In the genomic region with DNA sequence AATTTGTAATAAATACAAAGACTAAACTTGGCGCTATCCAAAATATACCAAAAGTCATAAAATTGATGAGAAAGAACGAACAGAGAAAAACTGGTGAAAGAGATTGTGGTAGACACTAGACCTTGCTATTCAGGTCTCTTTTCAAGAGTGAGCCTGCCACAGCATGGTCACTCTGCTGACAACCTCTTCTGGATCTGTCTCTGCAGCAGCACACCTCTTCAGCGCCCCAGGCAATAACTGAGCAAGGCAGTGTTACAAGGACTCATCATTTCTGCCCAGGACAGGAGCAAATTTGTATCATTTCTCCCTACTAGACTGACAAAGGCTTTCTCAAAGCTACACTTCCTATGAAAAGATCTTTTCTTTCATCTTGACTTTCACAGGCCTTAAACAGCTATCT, we compare ENCODE assay signal across 13 cellular contexts.
DNase-seq lines count a peak whose midpoint lies in the region; ATAC-seq and TF ChIP-seq lines count a peak whose summit lies in the region.
"Had no signal": no experiment of that assay in that cellular context is flagged by ENCODE, and none has a peak within 500 bp of the region (broad histone marks: within the 10 kb centered on the region; RNA-seq: fewer than 3 reads in every experiment).

No MANE protein-coding gene starts in this region.

- H3K4me1 ChIP-seq in breast epithelium (no peaks in the 10 kb centered on the region), GM23338 (ENCODE audit: insufficient read depth) (peaks cover 9% of the 10 kb centered on the region)

- POLR2A ChIA-PET in MCF 10A (lab: Yijun Ruan, JAX), result no interaction called here
- POLR2A ChIA-PET in activated CD4-positive, alpha-beta T cell treated with anti-CD3 and anti-CD28 coated beads, Interleukin-2, amount 10 ng/mL, durations not matched to agents 7 days and 5 days (lab: Charles Lee), result no interaction called here

- H3K27me3 Mint-ChIP-seq in MCF 10A (ENCODE audit: insufficient read depth, unreplicated experiment), result peaks cover 29% of the 10 kb centered on the region
- H3K27me3 Mint-ChIP-seq in GM23338 (ENCODE audit: insufficient read depth, low read depth, poor library complexity), result no peaks in the 10 kb centered on the region
- H3K27me3 Mint-ChIP-seq in activated CD4-positive, alpha-beta T cell treated with anti-CD3 and anti-CD28 coated beads, Interleukin-2, amount 10 ng/mL, durations not matched to agents 7 days and 5 days, result no peaks in the 10 kb centered on the region
- H3K27me3 Mint-ChIP-seq: CD4-positive, alpha-beta T cell had no signal

- H3K9me3 Mint-ChIP-seq in MCF 10A (ENCODE audit: unreplicated experiment) (no peaks in the 10 kb centered on the region), GM23338 (no peaks in the 10 kb centered on the region)
- no peaks in the 10 kb centered on the region for H3K9me3 Mint-ChIP-seq in activated CD4-positive, alpha-beta T cell treated with anti-CD3 and anti-CD28 coated beads, Interleukin-2, amount 10 ng/mL, durations not matched to agents 7 days and 5 days

- no peak overlapping the region for H3K4me2 ChIP-seq in GM23338

- BruUV-seq in MCF 10A (replicated peaks; lab: Mats Ljungman, UMichigan), result no TSS peak

- H3K4me3 ChIP-seq in breast epithelium (no peak overlapping the region), GM23338 (no peak overlapping the region)
- H3K4me3 ChIP-seq: K562 had no signal

- ATAC-seq in GM23338, result peak; percentile 44; the same call in 2 of the 3 replicates
- ATAC-seq: HCT116, K562 had no signal

- H4K20me1 ChIP-seq in GM23338 (replicated peaks; ENCODE audit: insufficient read depth), result no peaks in the 10 kb centered on the region

- H3K79me2 ChIP-seq in GM23338 (replicated peaks; ENCODE audit: insufficient read depth), result no peaks in the 10 kb centered on the region

- no peaks in the 10 kb centered on the region for H3K27me3 ChIP-seq in breast epithelium
- no peaks in the 10 kb centered on the region for H3K27me3 ChIP-seq in GM23338 (ENCODE audit: insufficient read depth)

- no peaks in the 10 kb centered on the region for H3F3A ChIP-seq in GM23338 (replicated peaks; ENCODE audit: low read depth)

- H3K27ac Mint-ChIP-seq in MCF 10A (ENCODE audit: low read depth, unreplicated experiment), result no peak overlapping the region
- H3K27ac Mint-ChIP-seq in GM23338, result no peak overlapping the region
- H3K27ac Mint-ChIP-seq in activated CD4-positive, alpha-beta T cell treated with anti-CD3 and anti-CD28 coated beads, Interleukin-2, amount 10 ng/mL, durations not matched to agents 7 days and 5 days, result no peak overlapping the region
- H3K27ac Mint-ChIP-seq: CD4-positive, alpha-beta T cell had no signal

- TF ChIP-seq CTCF in MCF 10A (IDR thresholded peaks at IDR 0.05; ENCODE audit: unreplicated experiment) (no peak), breast epithelium (IDR thresholded peaks at IDR 0.05) (no peak), GM23338 (conservative IDR thresholded peaks at IDR 0.05; ENCODE audit: low read depth in 2 of 2) (no peak)

- no peak overlapping the region for H3K27ac ChIP-seq in breast epithelium
- H3K27ac ChIP-seq in GM23338 (ENCODE audit: low read depth), result no peak overlapping the region

- no peaks in the 10 kb centered on the region for H3K36me3 Mint-ChIP-seq in MCF 10A (ENCODE audit: insufficient read depth, unreplicated experiment)
- H3K36me3 Mint-ChIP-seq in GM23338 (ENCODE audit: low read depth), result no peaks in the 10 kb centered on the region
- H3K36me3 Mint-ChIP-seq in activated CD4-positive, alpha-beta T cell treated with anti-CD3 and anti-CD28 coated beads, Interleukin-2, amount 10 ng/mL, durations not matched to agents 7 days and 5 days (ENCODE audit: low read depth), result no peaks in the 10 kb centered on the region

- intact Hi-C loops in MCF 10A (cut with micrococcal nuclease) (no loop called here), breast epithelium (cut with DNase I; ENCODE audit: low total_unique reads) (no loop called here)

- H3K4me1 Mint-ChIP-seq in MCF 10A (ENCODE audit: insufficient read depth, unreplicated experiment) (no peaks in the 10 kb centered on the region), GM23338 (peaks cover 9% of the 10 kb centered on the region; the same call in 2 of the 3 replicates)
- H3K4me1 Mint-ChIP-seq in activated CD4-positive, alpha-beta T cell treated with anti-CD3 and anti-CD28 coated beads, Interleukin-2, amount 10 ng/mL, durations not matched to agents 7 days and 5 days, result no peaks in the 10 kb centered on the region

- H2AFZ ChIP-seq in GM23338, result peak overlapping the region; percentile 9; the same call in 1 of the 2 replicates

- no peaks in the 10 kb centered on the region for H3K9me2 ChIP-seq in GM23338 (ENCODE audit: insufficient read depth)

- H3K4me3 Mint-ChIP-seq in MCF 10A (ENCODE audit: unreplicated experiment) (no peak overlapping the region), GM23338 (no peak overlapping the region)
- H3K4me3 Mint-ChIP-seq in activated CD4-positive, alpha-beta T cell treated with anti-CD3 and anti-CD28 coated beads, Interleukin-2, amount 10 ng/mL, durations not matched to agents 7 days and 5 days, result no peak overlapping the region
- H3K4me3 Mint-ChIP-seq: CD4-positive, alpha-beta T cell had no signal

- CTCF ChIA-PET in MCF 10A (lab: Yijun Ruan, JAX), result no interaction called here
- CTCF ChIA-PET in activated CD4-positive, alpha-beta T cell treated with anti-CD3 and anti-CD28 coated beads, Interleukin-2, amount 10 ng/mL, durations not matched to agents 7 days and 5 days (lab: Charles Lee), result no interaction called here

- DNase-seq in MCF 10A (ENCODE audit: unreplicated experiment), result peak; percentile 2
- no peak for DNase-seq in breast epithelium (ENCODE audit: low spot score in 2 of 2)
- DNase-seq in GM23338 (ENCODE audit: low spot score), result no peak
- peak; percentile 75 for DNase-seq in islet precursor cell
- DNase-seq in activated CD4-positive, alpha-beta T cell treated with anti-CD3 and anti-CD28 coated beads, Interleukin-2, amount 10 ng/mL, durations not matched to agents 7 days and 5 days, result no peak
- no peak for DNase-seq in activated CD4-positive, CD25-positive, alpha-beta regulatory T cell treated with anti-CD3 and anti-CD28 coated beads, Interleukin-2, amount 50 U/mL, for 72 hours
- no peak for DNase-seq in stimulated activated CD8-positive, alpha-beta memory T cell treated with anti-CD3 and anti-CD28 coated beads, Interleukin-4, amount 100 ng/mL, for 48 hours
- DNase-seq: ACHN; C1 segment of cervical spinal cord; CD4-positive, alpha-beta T cell; Karpas-422 had no signal

- H3K36me3 ChIP-seq in breast epithelium (no peaks in the 10 kb centered on the region), GM23338 (ENCODE audit: insufficient read depth) (no peaks in the 10 kb centered on the region)

- H3K9me3 ChIP-seq in breast epithelium, result no peaks in the 10 kb centered on the region

- TF ChIP-seq POLR2A in breast epithelium (IDR thresholded peaks at IDR 0.05), result no peak

TF ChIP-seq in GM23338, 12 proteins besides CTCF, POLR2A, EP300 and RAD21 (continues in another document):
- TF ChIP-seq EZH2phosphoT487 (IDR thresholded peaks at IDR 0.05; ENCODE audit: unreplicated experiment) (no peak), ZNF114 (CRISPR knock-in tag; IDR thresholded peaks at IDR 0.05) (no peak), NANOG (IDR thresholded peaks at IDR 0.05; ENCODE audit: borderline replicate concordance) (no peak), EZH2 (IDR thresholded peaks at IDR 0.05; ENCODE audit: low read depth, unreplicated experiment) (no peak), ZNF331 (CRISPR knock-in tag; IDR thresholded peaks at IDR 0.05; ENCODE audit: low read depth) (no peak), CREB1 (CRISPR knock-in tag; IDR thresholded peaks at IDR 0.05; ENCODE audit: low read depth) (no peak), POLR2AphosphoS5 (IDR thresholded peaks at IDR 0.05; ENCODE audit: low read depth) (no peak), STAT1 (IDR thresholded peaks at IDR 0.05; ENCODE audit: unreplicated experiment) (no peak), JUNB (IDR thresholded peaks at IDR 0.05; ENCODE audit: unreplicated experiment) (no peak)
- TF ChIP-seq, protein P1, sequence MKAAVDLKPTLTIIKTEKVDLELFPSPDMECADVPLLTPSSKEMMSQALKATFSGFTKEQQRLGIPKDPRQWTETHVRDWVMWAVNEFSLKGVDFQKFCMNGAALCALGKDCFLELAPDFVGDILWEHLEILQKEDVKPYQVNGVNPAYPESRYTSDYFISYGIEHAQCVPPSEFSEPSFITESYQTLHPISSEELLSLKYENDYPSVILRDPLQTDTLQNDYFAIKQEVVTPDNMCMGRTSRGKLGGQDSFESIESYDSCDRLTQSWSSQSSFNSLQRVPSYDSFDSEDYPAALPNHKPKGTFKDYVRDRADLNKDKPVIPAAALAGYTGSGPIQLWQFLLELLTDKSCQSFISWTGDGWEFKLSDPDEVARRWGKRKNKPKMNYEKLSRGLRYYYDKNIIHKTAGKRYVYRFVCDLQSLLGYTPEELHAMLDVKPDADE (IDR thresholded peaks at IDR 0.05), result no peak
- TF ChIP-seq, protein P2, sequence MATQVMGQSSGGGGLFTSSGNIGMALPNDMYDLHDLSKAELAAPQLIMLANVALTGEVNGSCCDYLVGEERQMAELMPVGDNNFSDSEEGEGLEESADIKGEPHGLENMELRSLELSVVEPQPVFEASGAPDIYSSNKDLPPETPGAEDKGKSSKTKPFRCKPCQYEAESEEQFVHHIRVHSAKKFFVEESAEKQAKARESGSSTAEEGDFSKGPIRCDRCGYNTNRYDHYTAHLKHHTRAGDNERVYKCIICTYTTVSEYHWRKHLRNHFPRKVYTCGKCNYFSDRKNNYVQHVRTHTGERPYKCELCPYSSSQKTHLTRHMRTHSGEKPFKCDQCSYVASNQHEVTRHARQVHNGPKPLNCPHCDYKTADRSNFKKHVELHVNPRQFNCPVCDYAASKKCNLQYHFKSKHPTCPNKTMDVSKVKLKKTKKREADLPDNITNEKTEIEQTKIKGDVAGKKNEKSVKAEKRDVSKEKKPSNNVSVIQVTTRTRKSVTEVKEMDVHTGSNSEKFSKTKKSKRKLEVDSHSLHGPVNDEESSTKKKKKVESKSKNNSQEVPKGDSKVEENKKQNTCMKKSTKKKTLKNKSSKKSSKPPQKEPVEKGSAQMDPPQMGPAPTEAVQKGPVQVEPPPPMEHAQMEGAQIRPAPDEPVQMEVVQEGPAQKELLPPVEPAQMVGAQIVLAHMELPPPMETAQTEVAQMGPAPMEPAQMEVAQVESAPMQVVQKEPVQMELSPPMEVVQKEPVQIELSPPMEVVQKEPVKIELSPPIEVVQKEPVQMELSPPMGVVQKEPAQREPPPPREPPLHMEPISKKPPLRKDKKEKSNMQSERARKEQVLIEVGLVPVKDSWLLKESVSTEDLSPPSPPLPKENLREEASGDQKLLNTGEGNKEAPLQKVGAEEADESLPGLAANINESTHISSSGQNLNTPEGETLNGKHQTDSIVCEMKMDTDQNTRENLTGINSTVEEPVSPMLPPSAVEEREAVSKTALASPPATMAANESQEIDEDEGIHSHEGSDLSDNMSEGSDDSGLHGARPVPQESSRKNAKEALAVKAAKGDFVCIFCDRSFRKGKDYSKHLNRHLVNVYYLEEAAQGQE (IDR thresholded peaks at IDR 0.05; ENCODE audit: unreplicated experiment), result no peak

Comparison
In these comparisons a context has a peak if more than half of its experiments do, and no peak if none do; other contexts are left out.
1. DNase-seq: peak in MCF 10A (single experiment) and islet precursor cell (single experiment); none in breast epithelium (0 of 2), GM23338 (single experiment), activated CD4-positive, alpha-beta T cell treated with anti-CD3 and anti-CD28 coated beads, Interleukin-2, amount 10 ng/mL, durations not matched to agents 7 days and 5 days (single experiment), activated CD4-positive, CD25-positive, alpha-beta regulatory T cell treated with anti-CD3 and anti-CD28 coated beads, Interleukin-2, amount 50 U/mL, for 72 hours (single experiment) and stimulated activated CD8-positive, alpha-beta memory T cell treated with anti-CD3 and anti-CD28 coated beads, Interleukin-4, amount 100 ng/mL, for 48 hours (single experiment).